8 cellular contexts compared by ENCODE assay signal in genomic region chr6:139219271-139219729, GRCh38.
DNase-seq lines count a peak whose midpoint lies in the region; TF ChIP-seq lines count a peak whose summit lies in the region.

No MANE protein-coding gene starts in this region.

- no peak overlapping the region for H2BK15ac ChIP-seq in neuronal stem cell (ENCODE audit: low read length)

- peaks cover 2% of the 10 kb centered on the region in 2 donors for H3K9me3 ChIP-seq in neuronal stem cell (replicated peaks in 1 of 2; ENCODE audit: control insufficient read depth in 2 of 2, insufficient read depth in 1 of 2, low read depth in 1 of 2, low read length in 2 of 2)

- peak overlapping the region; percentile 21 for H3K27ac ChIP-seq in neuronal stem cell (replicated peaks; ENCODE audit: low read length)

- no peak overlapping the region for H2BK12ac ChIP-seq in neuronal stem cell (ENCODE audit: low read length)

- H4K91ac ChIP-seq in neuronal stem cell (ENCODE audit: low read depth, low read length, poor library complexity), result no peak overlapping the region

- H3K4me1 ChIP-seq in neuronal stem cell (ENCODE audit: control insufficient read depth in 2 of 2, insufficient read depth in 1 of 2, low read depth in 1 of 2, low read length in 2 of 2), result peaks cover 0 to 2% of the 10 kb centered on the region in 2 donors

- H3K23ac ChIP-seq in neuronal stem cell (ENCODE audit: low read depth, low read length, poor library complexity), result no peak overlapping the region

- no peak overlapping the region for H2BK5ac ChIP-seq in neuronal stem cell (ENCODE audit: low read length)

- no peak overlapping the region for H3K18ac ChIP-seq in neuronal stem cell (ENCODE audit: low read length)

- no peak overlapping the region for H4K8ac ChIP-seq in neuronal stem cell (ENCODE audit: low read depth, low read length)

- DNase-seq in G401 (ENCODE audit: low spot score) (peak; percentile 57), H7 (peak; percentile 68), RPMI8226 (peak; percentile 90), fibroblast of the conjunctiva (ENCODE audit: low read depth) (peak; percentile 91), neuronal stem cell (ENCODE audit: low spot score) (peak; percentile 70), stromal cell of bone marrow (ENCODE audit: low read depth) (peak; percentile 88)
- DNase-seq in activated T-helper 1 cell treated with anti-CD3 and anti-CD28 coated beads, Interleukin-2, amount 50 U/mL, for 16 hours (ENCODE audit: low read depth in 1 of 2, low spot score in 1 of 2), result peak; percentile 42 to 43

- in situ Hi-C loops in G401 (cut with HindIII; ENCODE audit: low sequenced_read_pairs), result no loop called here

- H3K14ac ChIP-seq in neuronal stem cell (ENCODE audit: low read length), result no peak overlapping the region

- H3K36me3 ChIP-seq in H7 (replicated peaks; ENCODE audit: control insufficient read depth, insufficient read depth, low read length) (no peaks in the 10 kb centered on the region), neuronal stem cell (replicated peaks in 1 of 2; ENCODE audit: control insufficient read depth in 2 of 2, insufficient read depth in 2 of 2, low read length in 2 of 2) (no peaks in the 10 kb centered on the region)

- H3K27me3 ChIP-seq in H7 (ENCODE audit: control insufficient read depth, insufficient read depth, low read length) (no peaks in the 10 kb centered on the region), neuronal stem cell (ENCODE audit: control insufficient read depth in 3 of 3, insufficient read depth in 3 of 3, low read depth in 1 of 3, low read length in 3 of 3) (no peaks in the 10 kb centered on the region)

- no CpG with 5 or more reads among the region's 7 CpGs for WGBS in neuronal stem cell (ENCODE audit: extremely low coverage in 2 of 2, insufficient read length in 2 of 2, insufficient replicate concordance in 1 of 2), 2 donors

- no peak overlapping the region for H3K4ac ChIP-seq in neuronal stem cell (ENCODE audit: low read length)

- H2BK120ac ChIP-seq in neuronal stem cell (ENCODE audit: low read depth, low read length), result no peak overlapping the region

- no peak overlapping the region for H3K4me3 ChIP-seq in H7 (ENCODE audit: insufficient read depth, low read depth, low read length)
- peak overlapping the region in 1 of 2 donors; percentile 13 for H3K4me3 ChIP-seq in neuronal stem cell (ENCODE audit: low read length in 2 of 2)

- no peak overlapping the region for H2AK5ac ChIP-seq in neuronal stem cell (ENCODE audit: low read depth, low read length)

- H3K9ac ChIP-seq in neuronal stem cell (ENCODE audit: low read depth, low read length, poor library complexity), result no peak overlapping the region

- H3K79me1 ChIP-seq in neuronal stem cell (ENCODE audit: low read depth, low read length), result no peaks in the 10 kb centered on the region

- peak; percentile 92 for TF ChIP-seq CTCF in LNCAP (IDR thresholded peaks at IDR 0.05)

- no peak overlapping the region for H3K4me2 ChIP-seq in neuronal stem cell (ENCODE audit: insufficient read depth, low read length, poor library complexity, severe bottlenecking)

- peak overlapping the region; percentile 91 for H2AFZ ChIP-seq in neuronal stem cell (ENCODE audit: low read length)
